30 cellular contexts compared by ENCODE assay signal in genomic region chr6:87791485-87791884, GRCh38.
"Had no signal": no experiment of that assay in that cellular context is flagged by ENCODE, and none has a peak within 500 bp of the region (broad histone marks: within the 10 kb centered on the region; RNA-seq: fewer than 3 reads in every experiment).

No MANE protein-coding gene starts in this region.

- H3K4me1 ChIP-seq: gastrocnemius medialis, prostate gland had no signal

- H3K4me2 ChIP-seq: hepatocyte, neural progenitor cell had no signal

- H3K27me3 ChIP-seq: gastrocnemius medialis, heart left ventricle, hepatocyte, neural progenitor cell, right atrium auricular region, sigmoid colon, spleen, tibial nerve, upper lobe of left lung had no signal

- H3K4me3 Mint-ChIP-seq: endodermal cell; memory B cell; natural killer cell treated with Interleukin-12 subunit alpha and Interleukin-12 subunit beta and Interleukin-15 and Interleukin-18, amount 100 ng/mL, for 72 hours; neural progenitor cell; stimulated activated naive B cell treated with anti-CD40 and anti-IgM and Interleukin-4, amounts not matched to agents 10 μg/mL and 1 μg/mL and 100 μg/mL, for 72 hours; stimulated activated naive CD8-positive, alpha-beta T cell treated with anti-CD3 and anti-CD28 coated beads, Interleukin-15, Interleukin-2, amounts not matched to agents 100 ng/mL and 50 ng/mL, for 24 hours had no signal

- H3K4me3 ChIP-seq: gastrocnemius medialis, heart left ventricle, hepatocyte, lung, mucosa of descending colon, neural progenitor cell, prostate gland, right atrium auricular region, sigmoid colon, spleen, thoracic aorta, tibial nerve, upper lobe of left lung had no signal

- DNase-seq: effector CD8-positive, alpha-beta T cell; endodermal cell; foreskin fibroblast; gastrocnemius medialis; heart left ventricle; kidney glomerular epithelial cell; left colon; left ventricle myocardium superior; mucosa of descending colon; naive B cell; sigmoid colon; spleen; stimulated activated CD4-positive, alpha-beta T cell treated with anti-CD3 and anti-CD28 coated beads, Interleukin-4, amount 100 ng/mL, for 4 hours; stimulated activated naive B cell treated with anti-CD40 and anti-IgM and Interleukin-4, amounts not matched to agents 10 μg/mL and 1 μg/mL and 100 μg/mL, for 72 hours; upper lobe of left lung had no signal

- ATAC-seq: esophagus mucosa; gastrocnemius medialis; heart left ventricle; left colon; mucosa of descending colon; natural killer cell treated with Interleukin-12 subunit alpha and Interleukin-12 subunit beta and Interleukin-15 and Interleukin-18, amount 100 ng/mL, for 72 hours; stimulated activated naive B cell treated with anti-CD40 and anti-IgM and Interleukin-4, amounts not matched to agents 10 μg/mL and 1 μg/mL and 100 μg/mL, for 72 hours had no signal

- H3K9me3 Mint-ChIP-seq: endodermal cell; memory B cell; naive B cell; natural killer cell treated with Interleukin-12 subunit alpha and Interleukin-12 subunit beta and Interleukin-15 and Interleukin-18, amount 100 ng/mL, for 72 hours; stimulated activated naive B cell treated with anti-CD40 and anti-IgM and Interleukin-4, amounts not matched to agents 10 μg/mL and 1 μg/mL and 100 μg/mL, for 72 hours; stimulated activated naive CD8-positive, alpha-beta T cell treated with anti-CD3 and anti-CD28 coated beads, Interleukin-15, Interleukin-2, amounts not matched to agents 100 ng/mL and 50 ng/mL, for 24 hours had no signal

- H3K27ac Mint-ChIP-seq: natural killer cell treated with Interleukin-12 subunit alpha and Interleukin-12 subunit beta and Interleukin-15 and Interleukin-18, amount 100 ng/mL, for 72 hours; neural progenitor cell; stimulated activated naive B cell treated with anti-CD40 and anti-IgM and Interleukin-4, amounts not matched to agents 10 μg/mL and 1 μg/mL and 100 μg/mL, for 72 hours; stimulated activated naive CD8-positive, alpha-beta T cell treated with anti-CD3 and anti-CD28 coated beads, Interleukin-15, Interleukin-2, amounts not matched to agents 100 ng/mL and 50 ng/mL, for 24 hours had no signal

- H3K36me3 Mint-ChIP-seq: memory B cell; naive B cell; natural killer cell treated with Interleukin-12 subunit alpha and Interleukin-12 subunit beta and Interleukin-15 and Interleukin-18, amount 100 ng/mL, for 72 hours; neural progenitor cell; stimulated activated naive B cell treated with anti-CD40 and anti-IgM and Interleukin-4, amounts not matched to agents 10 μg/mL and 1 μg/mL and 100 μg/mL, for 72 hours had no signal

- FAIRE-seq: colon, islet of Langerhans, urothelium cell line had no signal

- H3K27me3 Mint-ChIP-seq: memory B cell; naive B cell; stimulated activated naive B cell treated with anti-CD40 and anti-IgM and Interleukin-4, amounts not matched to agents 10 μg/mL and 1 μg/mL and 100 μg/mL, for 72 hours had no signal

- H3K79me2 ChIP-seq: hepatocyte had no signal

- H3K9me3 ChIP-seq: gastrocnemius medialis, heart left ventricle, mucosa of descending colon, prostate gland, right atrium auricular region, sigmoid colon, spleen, thoracic aorta, tibial nerve, upper lobe of left lung had no signal

- H3K36me3 ChIP-seq: gastrocnemius medialis, heart left ventricle, neural progenitor cell, prostate gland, right atrium auricular region, sigmoid colon, spleen, thoracic aorta, tibial nerve, upper lobe of left lung had no signal

- H3K27ac ChIP-seq: epithelial cell of prostate, gastrocnemius medialis, heart left ventricle, hepatocyte, neural progenitor cell, prostate gland, sigmoid colon, thoracic aorta, tibial nerve, upper lobe of left lung had no signal
